Comparison of ENCODE assay signal across 8 cellular contexts in genomic region chrX:96683997-96684338, GRCh38. TPM values are rescaled to one million over a fixed set of nuclear protein-coding genes. Genes with fewer than 3 reads are reported as not detected.
DNase-seq lines count a peak whose midpoint lies in the region; ATAC-seq and TF ChIP-seq lines count a peak whose summit lies in the region.

No MANE protein-coding gene starts in this region.

- DNase-seq in DMS 273 (lab: John Stamatoyannopoulos, UW; ENCODE audit: unreplicated experiment) (peak; percentile 70), DMS 273 treated with DMSO at 0.1 percent for 48 hours (lab: John Stamatoyannopoulos, UW) (no peak), neural crest cell (ENCODE audit: low read depth, low spot score) (no peak), NCI-H187 (lab: John Stamatoyannopoulos, UW) (no peak), activated gamma-delta T cell (lab: John Stamatoyannopoulos, UW) (no peak), left colon (no peak)
- DNase-seq in central memory CD8-positive, alpha-beta T cell (ENCODE audit: low spot score in 2 of 2): no peak

- H3K9me3 Mint-ChIP-seq in central memory CD8-positive, alpha-beta T cell: no peaks in the 10 kb centered on the region
- H3K9me3 Mint-ChIP-seq in neural crest cell: no peaks in the 10 kb centered on the region

- peaks cover 24% of the 10 kb centered on the region for H3K4me1 Mint-ChIP-seq in central memory CD8-positive, alpha-beta T cell
- peaks cover 20% of the 10 kb centered on the region for H3K4me1 Mint-ChIP-seq in neural crest cell

- peak overlapping the region; percentile 95 for H3K27ac Mint-ChIP-seq in central memory CD8-positive, alpha-beta T cell (ENCODE audit: low read depth)
- H3K27ac Mint-ChIP-seq in neural crest cell (ENCODE audit: unreplicated experiment): no peak overlapping the region

- intact Hi-C loops in left colon (cut with DNase I, micrococcal nuclease): no loop called here

- H3K4me3 Mint-ChIP-seq in central memory CD8-positive, alpha-beta T cell: peak overlapping the region; percentile 99
- H3K4me3 Mint-ChIP-seq in neural crest cell: peak overlapping the region; percentile 99

- no peak for TF ChIP-seq CTCF in neural crest cell (conservative IDR thresholded peaks at IDR 0.05)

- no peaks in the 10 kb centered on the region for H3K36me3 Mint-ChIP-seq in central memory CD8-positive, alpha-beta T cell (ENCODE audit: insufficient read depth)
- no peaks in the 10 kb centered on the region for H3K36me3 Mint-ChIP-seq in neural crest cell (ENCODE audit: low read depth)

- H3K27me3 Mint-ChIP-seq in central memory CD8-positive, alpha-beta T cell: no peaks in the 10 kb centered on the region
- H3K27me3 Mint-ChIP-seq in neural crest cell (ENCODE audit: low read depth): no peaks in the 10 kb centered on the region

- peak; percentile 13 for ATAC-seq in HG03432 (IDR thresholded peaks at IDR 0.05; ENCODE audit: unreplicated experiment)
- no peak for ATAC-seq in central memory CD8-positive, alpha-beta T cell (replicated peaks; ENCODE audit: extremely low read depth, poor library complexity, severe bottlenecking)
- ATAC-seq in left colon: no peak

RNA-seq across cellular contexts. Expression of gene DIAPH2, which starts 0.7 kb away (rescaled TPM):
- total RNA-seq in neural crest cell (8.4 and 9.0 TPM in 2 replicates), left colon (10 to 100 TPM; 29.6 to 31.5 TPM)
